ENCODE assay signal across 13 cellular contexts in the genomic region with DNA sequence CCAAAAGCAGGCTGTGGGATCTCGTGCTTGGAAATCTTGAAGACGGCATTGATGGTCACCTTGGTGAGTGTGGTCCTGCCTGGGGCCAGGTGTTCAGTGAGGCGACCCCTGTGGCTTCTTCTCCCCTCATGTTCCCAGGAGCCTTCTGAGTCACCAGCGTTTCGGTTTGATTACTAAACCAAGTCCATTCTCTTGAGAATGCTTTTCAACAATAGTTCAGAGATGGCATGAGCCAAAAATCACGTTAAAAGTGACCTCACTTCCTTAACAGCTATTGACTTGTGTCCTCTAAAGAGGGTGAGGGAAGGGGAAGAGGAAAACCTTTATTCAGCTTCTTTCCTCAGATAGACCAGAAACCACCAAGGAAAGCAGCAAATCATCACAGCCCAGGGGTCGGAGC.
DNase-seq lines count a peak whose midpoint lies in the region; ATAC-seq and TF ChIP-seq lines count a peak whose summit lies in the region.
"Had no signal": no experiment of that assay in that cellular context is flagged by ENCODE, and none has a peak within 500 bp of the region (broad histone marks: within the 10 kb centered on the region; RNA-seq: fewer than 3 reads in every experiment).

No MANE protein-coding gene starts in this region.

- H3K36me3 ChIP-seq in CD8-positive, alpha-beta memory T cell (ENCODE audit: insufficient read depth, low read length), result no peaks in the 10 kb centered on the region

- H3K9me3 ChIP-seq in CD8-positive, alpha-beta memory T cell (ENCODE audit: low read length), result no peaks in the 10 kb centered on the region

- no peaks in the 10 kb centered on the region for H3K27me3 Mint-ChIP-seq in CD8-positive, alpha-beta memory T cell

- CTCF ChIA-PET in CD8-positive, alpha-beta memory T cell (lab: Charles Lee), result no interaction called here

- no peak overlapping the region for H3K4me3 ChIP-seq in epithelial cell of esophagus (ENCODE audit: low read length)
- H3K4me3 ChIP-seq in CD8-positive, alpha-beta memory T cell (ENCODE audit: low read length), result no peak overlapping the region

- POLR2A ChIA-PET in CD8-positive, alpha-beta memory T cell (lab: Charles Lee), result no interaction called here

- no peak overlapping the region for H3K4me3 Mint-ChIP-seq in CD8-positive, alpha-beta memory T cell
- H3K4me3 Mint-ChIP-seq: IgD-negative memory B cell; T-helper 1 cell treated with Interleukin-12 subunit alpha and Interleukin-12 subunit beta and Interleukin-4 antibody, amounts not matched to agents 30 μg/mL and 1 μg/mL, for 36 hours had no signal

- ATAC-seq in GM21367 (IDR thresholded peaks at IDR 0.05; ENCODE audit: unreplicated experiment) (peak; percentile 77), HG03520 (IDR thresholded peaks at IDR 0.05; ENCODE audit: unreplicated experiment) (peak; percentile 65), GM19397 (IDR thresholded peaks at IDR 0.05; ENCODE audit: unreplicated experiment) (no peak)

- H3K27ac ChIP-seq in CD8-positive, alpha-beta memory T cell (ENCODE audit: low read depth, low read length), result no peak overlapping the region

- H3K27me3 ChIP-seq in CD8-positive, alpha-beta memory T cell (ENCODE audit: insufficient read depth, low read length, poor library complexity, severe bottlenecking), result no peaks in the 10 kb centered on the region

- peaks cover 27 to 43% (median 40%) of the 10 kb centered on the region in 3 donors for H3K4me1 Mint-ChIP-seq in CD8-positive, alpha-beta memory T cell
- H3K4me1 Mint-ChIP-seq: IgD-negative memory B cell had no signal

- no peaks in the 10 kb centered on the region for H3K9me3 Mint-ChIP-seq in CD8-positive, alpha-beta memory T cell

- H3K27ac Mint-ChIP-seq in CD8-positive, alpha-beta memory T cell, result peak overlapping the region in 3 of 8 donors; percentile 22 to 55 (median 27)
- H3K27ac Mint-ChIP-seq: IgD-negative memory B cell; T-helper 1 cell treated with Interleukin-12 subunit alpha and Interleukin-12 subunit beta and Interleukin-4 antibody, amounts not matched to agents 30 μg/mL and 1 μg/mL, for 36 hours had no signal

- in situ Hi-C loops in GM13976 (cut with MboI; ENCODE audit: low sequenced_read_pairs, unreplicated experiment), result no loop called here

- DNase-seq in GM13976 (ENCODE audit: low spot score), result peak; percentile 25
- peak; percentile 59 for DNase-seq in epithelial cell of esophagus (ENCODE audit: low read depth)
- no peak for DNase-seq in 8988T
- no peak for DNase-seq in CD8-positive, alpha-beta memory T cell
- DNase-seq in DMS79 (lab: John Stamatoyannopoulos, UW), result no peak
- DNase-seq: effector CD8-positive, alpha-beta T cell; NCI-H526 treated with DMSO at 0.1 percent for 48 hours; occipital lobe had no signal

- H3K36me3 Mint-ChIP-seq in CD8-positive, alpha-beta memory T cell, result peaks cover 0 to 7% (median 2%) of the 10 kb centered on the region in 3 donors
- H3K36me3 Mint-ChIP-seq: IgD-negative memory B cell had no signal

- peaks cover 6% of the 10 kb centered on the region for H3K4me1 ChIP-seq in CD8-positive, alpha-beta memory T cell (ENCODE audit: insufficient read depth, low read length)

- TF ChIP-seq CTCF in GM13976 (IDR thresholded peaks at IDR 0.05; ENCODE audit: borderline replicate concordance, control extremely low read depth, extremely low read depth, insufficient read depth, missing control alignments), result no peak
- no peak for TF ChIP-seq CTCF in epithelial cell of esophagus (IDR thresholded peaks at IDR 0.05; ENCODE audit: insufficient read depth, low read depth, low read length, missing control alignments)

Comparison
In these comparisons a context has a peak if more than half of its experiments do, and no peak if none do; other contexts are left out.
1. DNase-seq: peak in GM13976 (single experiment) and epithelial cell of esophagus (single experiment); none in 8988T (single experiment), CD8-positive, alpha-beta memory T cell (0 of 5) and DMS79 (single experiment).